ENCODE assay signal across 9 cellular contexts in the genomic region with DNA sequence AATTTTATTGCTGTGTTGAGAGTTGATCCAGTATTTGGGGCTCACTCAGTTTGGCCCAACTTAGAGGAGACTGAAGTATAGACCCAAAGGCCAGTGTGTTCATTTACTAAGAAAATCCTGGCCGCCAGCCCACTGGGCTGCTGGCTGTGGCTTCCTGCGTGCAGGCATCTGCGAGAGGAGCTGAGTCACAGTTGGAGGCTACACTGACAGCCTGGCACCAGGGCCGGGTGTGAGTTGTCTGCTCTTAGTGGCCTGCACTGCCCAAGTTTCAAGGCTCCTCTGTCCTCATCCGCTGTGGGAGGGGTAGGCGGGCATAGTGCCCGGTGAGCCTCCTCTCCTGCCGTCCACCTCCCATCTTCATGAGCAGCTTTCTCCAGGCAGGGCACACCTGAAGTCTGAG. TPM values are rescaled to one million over a fixed set of nuclear protein-coding genes. Genes with fewer than 3 reads are reported as not detected.
A peak's percentile ranks its signal among the peaks of the same experiment; 100 is the strongest.
DNase-seq lines count a peak whose midpoint lies in the region; ATAC-seq, FAIRE-seq and TF ChIP-seq lines count a peak whose summit lies in the region.
"Had no signal": no experiment of that assay in that cellular context is flagged by ENCODE, and none has a peak within 500 bp of the region (broad histone marks: within the 10 kb centered on the region; RNA-seq: fewer than 3 reads in every experiment).

No MANE protein-coding gene starts in this region.

- no peaks in the 10 kb centered on the region for H3K9me3 Mint-ChIP-seq in CD8-positive, alpha-beta T cell
- no peaks in the 10 kb centered on the region for H3K9me3 Mint-ChIP-seq in dendritic cell treated with granulocyte-macrophage colony-stimulating factor and Interleukin-4, amounts not matched to agents 40 ng/mL and 50 ng/mL, for 4 days

- H3K27ac Mint-ChIP-seq in CD8-positive, alpha-beta T cell = no peak overlapping the region
- peak overlapping the region; percentile 78 for H3K27ac Mint-ChIP-seq in dendritic cell treated with granulocyte-macrophage colony-stimulating factor and Interleukin-4, amounts not matched to agents 40 ng/mL and 50 ng/mL, for 4 days

- intact Hi-C loops in CD8-positive, alpha-beta T cell (cut with DNase I, micrococcal nuclease) = no loop called here
- intact Hi-C loops in dendritic cell treated with granulocyte-macrophage colony-stimulating factor and Interleukin-4, amounts not matched to agents 40 ng/mL and 50 ng/mL, for 4 days (cut with micrococcal nuclease) = loop anchor here (2.0 kb wide), 1 partner anchor 55 kb away; a partner anchor contains a TSS
- intact Hi-C loops in OCI-LY7 (cut with micrococcal nuclease; ENCODE audit: unreplicated experiment) = no loop called here

- peaks cover 44% of the 10 kb centered on the region for H3K36me3 ChIP-seq in CD8-positive, alpha-beta T cell (ENCODE audit: insufficient read depth, low read length)
- H3K36me3 ChIP-seq in upper lobe of left lung = peaks cover 20 to 94% (median 70%) of the 10 kb centered on the region in 4 donors
- H3K36me3 ChIP-seq in OCI-LY7 (ENCODE audit: insufficient read depth, low read length) = peaks cover 12% of the 10 kb centered on the region; the same call in 1 of the 2 replicates

- peaks cover 86% of the 10 kb centered on the region for H3K36me3 Mint-ChIP-seq in CD8-positive, alpha-beta T cell
- peaks cover 68% of the 10 kb centered on the region for H3K36me3 Mint-ChIP-seq in dendritic cell treated with granulocyte-macrophage colony-stimulating factor and Interleukin-4, amounts not matched to agents 40 ng/mL and 50 ng/mL, for 4 days (ENCODE audit: low read depth)

- POLR2A ChIA-PET in CD8-positive, alpha-beta T cell (lab: Charles Lee) = no interaction called here
- POLR2A ChIA-PET in OCI-LY7 (lab: Charles Lee) = no interaction called here

- CTCF ChIA-PET in CD8-positive, alpha-beta T cell (lab: Charles Lee) = interaction anchor here (1.1 to 2.0 kb wide), 2 partner anchors 9 to 65 kb away, joined by 3 to 8 read pairs; no protein-coding TSS in a partner anchor
- CTCF ChIA-PET in OCI-LY7 (lab: Charles Lee; ENCODE audit: unreplicated experiment) = no interaction called here

- peak; percentile 23 for ATAC-seq in CD8-positive, alpha-beta T cell
- peak; percentile 64 to 81 for ATAC-seq in upper lobe of left lung (ENCODE audit: low FRiP score in 2 of 2)
- ATAC-seq in GM21723 (IDR thresholded peaks at IDR 0.05; ENCODE audit: unreplicated experiment) = no peak

- no peak for TF ChIP-seq EP300 in upper lobe of left lung (IDR thresholded peaks at IDR 0.05)

- H3K27ac ChIP-seq in CD8-positive, alpha-beta T cell (ENCODE audit: low read depth, low read length) = no peak overlapping the region
- peak overlapping the region; percentile 19 to 76 (median 48) for H3K27ac ChIP-seq in upper lobe of left lung
- H3K27ac ChIP-seq in OCI-LY7 (ENCODE audit: low read depth, low read length, poor library complexity, severe bottlenecking) = no peak overlapping the region

- H2AFZ ChIP-seq in OCI-LY7 (ENCODE audit: low read length) = no peak overlapping the region

- BruUV-seq in OCI-LY7 (replicated peaks; lab: Mats Ljungman, UMichigan) = no TSS peak

- no peak overlapping the region for H3K4me2 ChIP-seq in OCI-LY7 (ENCODE audit: low read length)

- no peaks in the 10 kb centered on the region for H3K79me2 ChIP-seq in OCI-LY7 (ENCODE audit: insufficient read depth, low read depth, low read length)

- H3K9me2 ChIP-seq in OCI-LY7 (ENCODE audit: insufficient read depth, low read length) = no peaks in the 10 kb centered on the region

- no peak overlapping the region for H3K4me3 Mint-ChIP-seq in CD8-positive, alpha-beta T cell
- H3K4me3 Mint-ChIP-seq in dendritic cell treated with granulocyte-macrophage colony-stimulating factor and Interleukin-4, amounts not matched to agents 40 ng/mL and 50 ng/mL, for 4 days = no peak overlapping the region

- WGBS in upper lobe of left lung, 2 donors = 33 to 55% methylated on average over 3 to 8 of the region's 8 CpGs

- H3K4me1 ChIP-seq in CD8-positive, alpha-beta T cell (ENCODE audit: insufficient read depth, low read length) = peaks cover 5% of the 10 kb centered on the region
- peaks cover 12 to 21% (median 18%) of the 10 kb centered on the region in 4 donors for H3K4me1 ChIP-seq in upper lobe of left lung
- no peaks in the 10 kb centered on the region for H3K4me1 ChIP-seq in OCI-LY7 (ENCODE audit: insufficient read depth, low read length, poor library complexity, severe bottlenecking)

- no peak for TF ChIP-seq CTCF in CD8-positive, alpha-beta T cell (IDR thresholded peaks at IDR 0.05)
- TF ChIP-seq CTCF in upper lobe of left lung (IDR thresholded peaks at IDR 0.05) (no peak), OCI-LY7 (conservative IDR thresholded peaks at IDR 0.05; ENCODE audit: low read length) (no peak)

- H3K27me3 Mint-ChIP-seq in CD8-positive, alpha-beta T cell (ENCODE audit: low read depth) = no peaks in the 10 kb centered on the region
- H3K27me3 Mint-ChIP-seq in dendritic cell treated with granulocyte-macrophage colony-stimulating factor and Interleukin-4, amounts not matched to agents 40 ng/mL and 50 ng/mL, for 4 days = peaks cover 1% of the 10 kb centered on the region

- DNase-seq in CD8-positive, alpha-beta T cell = peak in 1 of 7 experiments; percentile 26
- DNase-seq in RCC 7860 (ENCODE audit: low spot score) = peak; percentile 92
- DNase-seq in midbrain (lab: John Stamatoyannopoulos, UW) = peak; percentile 85
- DNase-seq in upper lobe of left lung = peak in 1 of 2 donors; percentile 69
- no peak for DNase-seq in SW480 (ENCODE audit: low spot score)
- DNase-seq in OCI-LY7 (ENCODE audit: low spot score) = no peak

- peaks cover 23% of the 10 kb centered on the region for H3K4me1 Mint-ChIP-seq in CD8-positive, alpha-beta T cell (ENCODE audit: low read depth)
- peaks cover 51% of the 10 kb centered on the region for H3K4me1 Mint-ChIP-seq in dendritic cell treated with granulocyte-macrophage colony-stimulating factor and Interleukin-4, amounts not matched to agents 40 ng/mL and 50 ng/mL, for 4 days (ENCODE audit: low read depth)

- no peaks in the 10 kb centered on the region for H4K20me1 ChIP-seq in OCI-LY7 (ENCODE audit: insufficient read depth, low read length)

- no peaks in the 10 kb centered on the region for H3K27me3 ChIP-seq in CD8-positive, alpha-beta T cell (ENCODE audit: insufficient read depth, low read length)
- no peaks in the 10 kb centered on the region for H3K27me3 ChIP-seq in upper lobe of left lung

- no peak for FAIRE-seq in RCC 7860 (lab: Jason Lieb, UNC)
- FAIRE-seq: endometrium had no signal

- TF ChIP-seq POLR2A in upper lobe of left lung (IDR thresholded peaks at IDR 0.05) = no peak

- no peak overlapping the region for H3K4me3 ChIP-seq in CD8-positive, alpha-beta T cell (ENCODE audit: low read depth, low read length)
- H3K4me3 ChIP-seq in upper lobe of left lung (no peak overlapping the region), OCI-LY7 (ENCODE audit: low read depth, low read length, poor library complexity, severe bottlenecking) (no peak overlapping the region)

- no peaks in the 10 kb centered on the region for H3K9me3 ChIP-seq in CD8-positive, alpha-beta T cell (ENCODE audit: low read length)
- H3K9me3 ChIP-seq in upper lobe of left lung (no peaks in the 10 kb centered on the region), OCI-LY7 (ENCODE audit: low read length) (no peaks in the 10 kb centered on the region)

RNA-seq across cellular contexts. Expression of a gene that starts 54.2 kb away (rescaled TPM):
- total RNA-seq in CD8-positive, alpha-beta T cell = 1 to 10 TPM; 3.2 to 3.3 TPM
- total RNA-seq in upper lobe of left lung (1 to 10 TPM; 2.3 to 5.0 (median 3.4) TPM), OCI-LY7 (2022) (not detected in 2 replicates)
- total RNA-seq in OCI-LY7 (2014; rRNA removed; shearing (Covaris generic)) = not detected in 2 replicates

Comparison
In these comparisons a context has a peak if more than half of its experiments do, and no peak if none do; other contexts are left out.
1. DNase-seq: peak in RCC 7860 (single experiment) and midbrain (single experiment); none in SW480 (single experiment) and OCI-LY7 (single experiment).
2. H3K27ac ChIP-seq: peak in upper lobe of left lung (4 of 4); none in CD8-positive, alpha-beta T cell (single experiment) and OCI-LY7 (single experiment).